In the genomic region with DNA sequence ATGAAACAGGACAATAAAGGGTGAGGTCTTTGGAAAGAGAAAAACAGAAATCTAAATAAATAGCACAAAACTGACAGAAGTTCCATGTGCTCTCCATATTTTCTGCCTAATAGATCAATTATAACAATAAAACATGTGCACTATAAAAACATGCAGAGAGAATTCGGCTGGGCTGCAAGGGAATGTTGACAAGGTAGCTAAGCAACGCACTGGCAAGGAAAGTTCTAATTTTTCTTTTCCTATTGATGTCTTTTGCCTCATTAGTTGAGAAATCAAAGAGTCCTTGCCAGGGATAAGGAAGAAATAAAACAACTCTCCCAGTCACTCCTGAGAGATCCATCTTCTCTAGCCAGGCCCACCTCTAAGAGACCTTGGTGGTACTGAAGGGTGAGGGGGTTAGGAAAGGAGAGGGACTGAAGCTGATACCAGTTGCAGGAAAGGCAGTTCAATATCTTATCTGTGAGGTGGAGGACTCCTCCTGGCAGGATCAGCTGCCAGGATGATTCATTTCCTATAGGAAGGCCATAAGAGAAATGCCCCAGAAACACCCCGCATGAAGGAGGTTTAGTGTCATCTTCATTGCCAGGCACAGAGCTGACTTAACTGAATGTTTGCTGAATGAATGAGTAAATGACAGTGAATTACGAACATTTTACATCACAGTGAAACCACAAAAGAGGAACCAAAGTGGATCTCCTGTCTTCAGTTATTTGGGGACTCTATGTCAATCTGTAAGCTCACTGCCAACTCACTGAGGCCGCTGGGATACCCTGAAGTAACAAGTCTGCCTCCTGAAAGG, we compare ENCODE assay signal across 8 cellular contexts.
A peak's percentile ranks its signal among the peaks of the same experiment; 100 is the strongest.
DNase-seq lines count a peak whose midpoint lies in the region; ATAC-seq and TF ChIP-seq lines count a peak whose summit lies in the region.

No MANE protein-coding gene starts in this region.

- TF ChIP-seq RAD21 in SK-N-SH (IDR thresholded peaks at IDR 0.05; ENCODE audit: low read length), result no peak

- CTCF ChIA-PET in SK-N-SH (lab: Yijun Ruan, JAX), result interaction anchor here (2.6 kb wide), 1 partner anchor 12 kb away, joined by 10 read pairs; no protein-coding TSS in a partner anchor

- H3K27ac ChIP-seq in right atrium auricular region (peak overlapping the region in 1 of 2 donors; percentile 38), SK-N-SH (ENCODE audit: low read depth in 2 of 2, low read length in 1 of 2) (peak overlapping the region in 1 of 2 experiments; percentile 61; a peak in 2 of 4 replicates)

- DNase-seq in Right ventricle myocardium superior (no peak), right atrium auricular region (ENCODE audit: low spot score) (no peak), SK-N-SH (no peak), lung microvascular endothelial cell (ENCODE audit: low read depth in 2 of 2) (peak; percentile 16 to 79), T-helper 2 cell (no peak), NCI-H774 (lab: John Stamatoyannopoulos, UW) (no peak)
- DNase-seq in activated CD4-positive, alpha-beta T cell treated with anti-CD3 and anti-CD28 coated beads for 1 hour, result no peak

- H3K27me3 ChIP-seq in right atrium auricular region, result no peaks in the 10 kb centered on the region
- H3K27me3 ChIP-seq in SK-N-SH (ENCODE audit: insufficient read depth), result no peaks in the 10 kb centered on the region

- H3K4me2 ChIP-seq in SK-N-SH, result peak overlapping the region; percentile 14; the same call in 1 of the 2 replicates

- H3K9me3 ChIP-seq in right atrium auricular region (no peaks in the 10 kb centered on the region), SK-N-SH (no peaks in the 10 kb centered on the region)

- H3K79me2 ChIP-seq in SK-N-SH (ENCODE audit: insufficient read depth), result no peaks in the 10 kb centered on the region

- peaks cover 0 to 31% of the 10 kb centered on the region in 2 donors for H3K4me1 ChIP-seq in right atrium auricular region
- no peaks in the 10 kb centered on the region for H3K4me1 ChIP-seq in SK-N-SH (ENCODE audit: control insufficient read depth in 1 of 2, insufficient read depth in 2 of 2, low read depth in 1 of 2, low read length in 1 of 2)

- WGBS in SK-N-SH (ENCODE audit: low lambda C conversion rate), result 37% methylated on average over 5 of the region's 5 CpGs

- ATAC-seq in Right ventricle myocardium superior (ENCODE audit: poor library complexity), result peak; percentile 41
- ATAC-seq in HG03060 (IDR thresholded peaks at IDR 0.05; ENCODE audit: low read depth, unreplicated experiment), result peak; percentile 92

- intact Hi-C loops in Right ventricle myocardium superior (cut with DNase I), result no loop called here

- TF ChIP-seq CTCF in right atrium auricular region (IDR thresholded peaks at IDR 0.05), result no peak
- TF ChIP-seq CTCF in SK-N-SH (IDR thresholded peaks at IDR 0.05), result no peak

- H3K36me3 ChIP-seq in right atrium auricular region (no peaks in the 10 kb centered on the region), SK-N-SH (replicated peaks in 1 of 2; ENCODE audit: control insufficient read depth in 1 of 2, insufficient read depth in 2 of 2, low read length in 1 of 2) (no peaks in the 10 kb centered on the region)

- no peaks in the 10 kb centered on the region for H3K9me2 ChIP-seq in SK-N-SH

- no peak overlapping the region for H3K4me3 ChIP-seq in right atrium auricular region
- H3K4me3 ChIP-seq in SK-N-SH (ENCODE audit: low read depth in 2 of 2, low read length in 1 of 2), result no peak overlapping the region

- no peak overlapping the region; the same call in 1 of the 2 replicates for H3K9ac ChIP-seq in SK-N-SH

- H2AFZ ChIP-seq in SK-N-SH (ENCODE audit: low read depth), result no peak overlapping the region

- POLR2A ChIA-PET in SK-N-SH (lab: Yijun Ruan, JAX), result no interaction called here

- no peaks in the 10 kb centered on the region for H4K20me1 ChIP-seq in SK-N-SH (ENCODE audit: insufficient read depth)

- peak in 1 of 2 experiments; percentile 63; a peak in 1 of 4 replicates for TF ChIP-seq EP300 in SK-N-SH (IDR thresholded peaks at IDR 0.05; ENCODE audit: borderline replicate concordance in 1 of 2, low read depth in 1 of 2, low read length in 1 of 2)

- peaks cover 16% of the 10 kb centered on the region for H3F3A ChIP-seq in SK-N-SH (replicated peaks; ENCODE audit: insufficient read depth)

TF ChIP-seq in SK-N-SH, 30 proteins besides CTCF, POLR2A, EP300 and RAD21 (continues in another document):
- TF ChIP-seq TAF1 (IDR thresholded peaks at IDR 0.05; ENCODE audit: borderline replicate concordance, low read depth, low read length), result no peak
- TF ChIP-seq POLR2AphosphoS5 (IDR thresholded peaks at IDR 0.05; ENCODE audit: low read depth, low read length), result peak; percentile 20; the same call in 1 of the 2 replicates
- TF ChIP-seq FOSL2 (IDR thresholded peaks at IDR 0.05; ENCODE audit: borderline replicate concordance, low read depth), result peak; percentile 69
- no peak for TF ChIP-seq RCOR1 (IDR thresholded peaks at IDR 0.05; ENCODE audit: low read length)
- no peak for TF ChIP-seq NRF1 (IDR thresholded peaks at IDR 0.05; ENCODE audit: low read depth, low read length)
- TF ChIP-seq, protein P1, sequence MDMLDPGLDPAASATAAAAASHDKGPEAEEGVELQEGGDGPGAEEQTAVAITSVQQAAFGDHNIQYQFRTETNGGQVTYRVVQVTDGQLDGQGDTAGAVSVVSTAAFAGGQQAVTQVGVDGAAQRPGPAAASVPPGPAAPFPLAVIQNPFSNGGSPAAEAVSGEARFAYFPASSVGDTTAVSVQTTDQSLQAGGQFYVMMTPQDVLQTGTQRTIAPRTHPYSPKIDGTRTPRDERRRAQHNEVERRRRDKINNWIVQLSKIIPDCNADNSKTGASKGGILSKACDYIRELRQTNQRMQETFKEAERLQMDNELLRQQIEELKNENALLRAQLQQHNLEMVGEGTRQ (IDR thresholded peaks at IDR 0.05; ENCODE audit: borderline replicate concordance, low read depth, low read length), result no peak
- no peak for TF ChIP-seq EZH2phosphoT487 (IDR thresholded peaks at IDR 0.05; ENCODE audit: borderline replicate concordance, low read depth)
- TF ChIP-seq FOXJ3 (CRISPR knock-in tag; IDR thresholded peaks at IDR 0.05), result no peak
- no peak for TF ChIP-seq REST (IDR thresholded peaks at IDR 0.05; ENCODE audit: low read depth, low read length)
- TF ChIP-seq FOXM1 (IDR thresholded peaks at IDR 0.05; ENCODE audit: low read depth), result no peak
- no peak for TF ChIP-seq RFX5 (IDR thresholded peaks at IDR 0.05; ENCODE audit: low read length)
- TF ChIP-seq TCF12 (IDR thresholded peaks at IDR 0.05), result peak; percentile 57
- TF ChIP-seq MXI1 (IDR thresholded peaks at IDR 0.05; ENCODE audit: low read depth, low read length), result no peak
- TF ChIP-seq YY1 (IDR thresholded peaks at IDR 0.05; ENCODE audit: low read depth), result no peak
- peak; percentile 5; the same call in 1 of the 2 replicates for TF ChIP-seq RXRA (IDR thresholded peaks at IDR 0.05; ENCODE audit: borderline replicate concordance, low read depth)
- TF ChIP-seq ELF1 (IDR thresholded peaks at IDR 0.05), result no peak
- TF ChIP-seq, protein P2, sequence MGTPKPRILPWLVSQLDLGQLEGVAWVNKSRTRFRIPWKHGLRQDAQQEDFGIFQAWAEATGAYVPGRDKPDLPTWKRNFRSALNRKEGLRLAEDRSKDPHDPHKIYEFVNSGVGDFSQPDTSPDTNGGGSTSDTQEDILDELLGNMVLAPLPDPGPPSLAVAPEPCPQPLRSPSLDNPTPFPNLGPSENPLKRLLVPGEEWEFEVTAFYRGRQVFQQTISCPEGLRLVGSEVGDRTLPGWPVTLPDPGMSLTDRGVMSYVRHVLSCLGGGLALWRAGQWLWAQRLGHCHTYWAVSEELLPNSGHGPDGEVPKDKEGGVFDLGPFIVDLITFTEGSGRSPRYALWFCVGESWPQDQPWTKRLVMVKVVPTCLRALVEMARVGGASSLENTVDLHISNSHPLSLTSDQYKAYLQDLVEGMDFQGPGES (IDR thresholded peaks at IDR 0.05; ENCODE audit: low read depth, low read length), result no peak
- TF ChIP-seq JUND (IDR thresholded peaks at IDR 0.05), result peak; percentile 65
- no peak for TF ChIP-seq GATA2 (CRISPR knock-in tag; IDR thresholded peaks at IDR 0.05)

Comparison
In these comparisons a context has a peak if more than half of its experiments do, and no peak if none do; other contexts are left out.
1. DNase-seq: peak in lung microvascular endothelial cell (2 of 2); none in Right ventricle myocardium superior (single experiment), right atrium auricular region (single experiment), SK-N-SH (single experiment), activated CD4-positive, alpha-beta T cell treated with anti-CD3 and anti-CD28 coated beads for 1 hour (single experiment), T-helper 2 cell (0 of 5) and NCI-H774 (single experiment).